ENCODE assay signal across 40 cellular contexts in the genomic region with DNA sequence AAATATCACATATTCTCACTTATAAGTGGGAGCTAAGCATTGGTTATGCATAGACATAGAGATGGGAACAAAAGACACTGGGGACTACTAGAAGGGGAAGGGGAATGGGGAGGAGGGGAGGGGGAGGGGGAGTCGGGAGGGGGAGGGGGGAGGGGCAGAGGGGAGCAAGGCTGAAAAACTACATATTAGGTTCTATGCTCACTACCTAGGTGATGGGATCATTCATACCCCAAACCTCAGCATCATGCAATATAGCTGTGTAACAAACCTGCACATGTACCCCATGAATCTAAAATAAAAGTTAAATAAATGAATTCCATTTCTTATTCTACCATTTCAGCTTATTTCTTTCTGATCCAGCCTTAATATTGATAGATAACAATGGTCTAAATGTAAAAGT. TPM values are rescaled to one million over a fixed set of nuclear protein-coding genes. Genes with fewer than 3 reads are reported as not detected.
"Had no signal": no experiment of that assay in that cellular context is flagged by ENCODE, and none has a peak within 500 bp of the region (broad histone marks: within the 10 kb centered on the region; RNA-seq: fewer than 3 reads in every experiment).

No MANE protein-coding gene starts in this region.

- ATAC-seq: activated naive CD4-positive, alpha-beta T cell treated with anti-CD3 and anti-CD28 coated beads, Interleukin-2, amount 50 U/mL, for 72 hours; activated naive CD8-positive, alpha-beta T cell treated with anti-CD3 and anti-CD28 coated beads, Interleukin-2, amount 50 U/mL, for 24 hours; activated T-cell treated with anti-CD3 and anti-CD28 coated beads, Interleukin-2, amount 50 U/mL, for 4 hours; activated T-cell treated with anti-CD3 and anti-CD28 coated beads, Interleukin-2, amount 50 U/mL, for 72 hours; activated T-helper 17 cell treated with anti-CD3 and anti-CD28 coated beads, Interleukin-2, amount 50 U/mL, for 72 hours; body of pancreas had no signal

- FAIRE-seq: astrocyte, bronchial epithelial cell had no signal

- DNase-seq: activated effector memory CD4-positive, alpha-beta T cell treated with anti-CD3 and anti-CD28 coated beads, Interleukin-2, amount 50 U/mL, for 16 hours; activated effector memory CD4-positive, alpha-beta T cell treated with Interleukin-2 at 50 U/mL for 16 hours; activated gamma-delta T cell; activated gamma-delta T cell treated with Interleukin-2 at 50 U/mL for 16 hours; activated naive CD4-positive, alpha-beta T cell; activated naive CD4-positive, alpha-beta T cell treated with anti-CD3 and anti-CD28 coated beads for 36 hours; activated naive CD4-positive, alpha-beta T cell treated with anti-CD3 and anti-CD28 coated beads, Interleukin-2, amount 10 ng/mL, durations not matched to agents 7 days and 5 days; activated naive CD4-positive, alpha-beta T cell treated with anti-CD3 and anti-CD28 coated beads, Interleukin-2, amount 50 U/mL, for 16 hours; activated naive CD4-positive, alpha-beta T cell treated with Interleukin-2 at 50 U/mL for 16 hours; activated naive CD8-positive, alpha-beta T cell treated with anti-CD3 and anti-CD28 coated beads for 36 hours; activated naive CD8-positive, alpha-beta T cell treated with anti-CD3 and anti-CD28 coated beads, Interleukin-2, amount 10 ng/mL, durations not matched to agents 7 days and 5 days; activated naive CD8-positive, alpha-beta T cell treated with anti-CD3 and anti-CD28 coated beads, Interleukin-2, amount 50 U/mL, for 24 hours; activated T-cell treated with anti-CD3 and anti-CD28 coated beads, Interleukin-2, amount 50 U/mL, for 1 hour; activated T-cell treated with anti-CD3 and anti-CD28 coated beads, Interleukin-2, amount 50 U/mL, for 24 hours; activated T-cell treated with anti-CD3 and anti-CD28 coated beads, Interleukin-2, amount 50 U/mL, for 4 hours; activated T-cell treated with anti-CD3 and anti-CD28 coated beads, Interleukin-2, amount 50 U/mL, for 48 hours; activated T-cell treated with anti-CD3 and anti-CD28 coated beads, Interleukin-2, amount 50 U/mL, for 72 hours; adrenal gland; amniotic stem cell; amygdala; anterior cingulate cortex; aorta; body of pancreas; brain microvascular endothelial cell; caudate nucleus; central memory CD4-positive, alpha-beta T cell; cerebellar nuclear complex had no signal

- H3K9me3 ChIP-seq: adrenal gland, ascending aorta, body of pancreas had no signal

- H3K4me3 ChIP-seq: adrenal gland, ascending aorta, body of pancreas, breast epithelium, cardiac muscle cell had no signal

- H3K27ac ChIP-seq: adrenal gland, ascending aorta, body of pancreas, brain microvascular endothelial cell, breast epithelium, cardiac muscle cell had no signal

- H3K36me3 ChIP-seq: adrenal gland, ascending aorta, brain microvascular endothelial cell, breast epithelium, cardiac muscle cell had no signal

- H3K27me3 ChIP-seq: adrenal gland, ascending aorta, body of pancreas, brain microvascular endothelial cell, breast epithelium had no signal

- H3K4me1 ChIP-seq: adrenal gland, ascending aorta, body of pancreas, breast epithelium had no signal

RNA-seq across cellular contexts. Expression of a gene that starts 21.9 kb away (rescaled TPM):
- total RNA-seq: activated naive CD4-positive, alpha-beta T cell treated with anti-CD3 and anti-CD28 coated beads for 36 hours; activated naive CD4-positive, alpha-beta T cell treated with anti-CD3 and anti-CD28 coated beads, Interleukin-2, amount 50 U/mL, for 72 hours; activated naive CD8-positive, alpha-beta T cell treated with anti-CD3 and anti-CD28 coated beads for 36 hours; activated naive CD8-positive, alpha-beta T cell treated with anti-CD3 and anti-CD28 coated beads, Interleukin-2, amount 10 ng/mL, durations not matched to agents 7 days and 5 days; activated T-cell treated with anti-CD3 and anti-CD28 coated beads, Interleukin-2, amount 50 U/mL, for 4 hours; activated T-cell treated with anti-CD3 and anti-CD28 coated beads, Interleukin-2, amount 50 U/mL, for 72 hours; activated T-helper 1 cell treated with anti-CD3 and anti-CD28 coated beads, Interleukin-12 subunit alpha, Interleukin-12 subunit beta, Interleukin-2, Interleukin-4 antibody, amounts not matched to agents 30 ng/mL and 10 ng/mL and 1 ng/mL, durations not matched to agents 14 hours and 24 hours and 36 hours; activated T-helper 17 cell treated with anti-CD3 and anti-CD28 coated beads, Interleukin-2, amount 50 U/mL, for 72 hours; activated T-helper 2 cell treated with anti-CD3 and anti-CD28 coated beads, Interferon-gamma antibody, Interleukin-2, Interleukin-4, amounts not matched to agents 10 μg/mL and 5 μg/mL and 100 μg/mL, durations not matched to agents 14 hours and 24 hours and 36 hours; adrenal gland; aorta; ascending aorta; astrocyte; body of pancreas; breast epithelium; bronchial epithelial cell; cardiac muscle cell; cardiac septum; cerebellum; chondrocyte had no signal
- polyA plus RNA-seq: adipose tissue, adrenal gland, aorta, cardiac muscle cell had no signal
